ENCODE assay signal across 9 cellular contexts in genomic region chr3:45123030-45123429, GRCh38. TPM values are rescaled to one million over a fixed set of nuclear protein-coding genes. Genes with fewer than 3 reads are reported as not detected.
DNase-seq lines count a peak whose midpoint lies in the region; ATAC-seq and TF ChIP-seq lines count a peak whose summit lies in the region.
"Had no signal": no experiment of that assay in that cellular context is flagged by ENCODE, and none has a peak within 500 bp of the region (broad histone marks: within the 10 kb centered on the region; RNA-seq: fewer than 3 reads in every experiment).

No MANE protein-coding gene starts in this region.

- H3K4me1 ChIP-seq in colonic mucosa = peaks cover 37% of the 10 kb centered on the region
- peaks cover 35% of the 10 kb centered on the region for H3K4me1 ChIP-seq in stomach smooth muscle (ENCODE audit: control insufficient read depth, insufficient read depth, low read length)

- H3K4me3 ChIP-seq in colonic mucosa (no peak overlapping the region), stomach smooth muscle (ENCODE audit: low read length in 2 of 2) (no peak overlapping the region)

- peaks cover 8% of the 10 kb centered on the region for H3K27me3 Mint-ChIP-seq in activated T-cell treated with anti-CD3 and anti-CD28 coated beads, Interleukin-2, amount 50 U/mL, for 72 hours (ENCODE audit: low read depth)

- DNase-seq in activated T-cell treated with anti-CD3 and anti-CD28 coated beads, Interleukin-2, amount 50 U/mL, for 72 hours = no peak
- DNase-seq in activated T-cell treated with anti-CD3 and anti-CD28 coated beads for 4 hours = no peak
- peak; percentile 75 for DNase-seq in HS-27A (ENCODE audit: low read depth)
- DNase-seq in colonic mucosa = no peak
- no peak for DNase-seq in stimulated activated CD4-positive, alpha-beta T cell treated with anti-CD3 and anti-CD28 coated beads, Interleukin-1b, Interleukin-23, amount 100 ng/mL, for 48 hours
- no peak for DNase-seq in activated CD4-positive, alpha-beta T cell treated with anti-CD3 and anti-CD28 coated beads, Interleukin-2, amount 50 U/mL, for 48 hours
- DNase-seq in NCI-H2227 treated with DMSO at 0.1 percent for 48 hours (lab: John Stamatoyannopoulos, UW) = no peak
- DNase-seq: C1 segment of cervical spinal cord had no signal

- no peaks in the 10 kb centered on the region for H3K9me3 Mint-ChIP-seq in activated T-cell treated with anti-CD3 and anti-CD28 coated beads, Interleukin-2, amount 50 U/mL, for 72 hours

- H3K9me3 ChIP-seq in colonic mucosa (no peaks in the 10 kb centered on the region), stomach smooth muscle (ENCODE audit: control insufficient read depth in 2 of 2, low read length in 2 of 2) (no peaks in the 10 kb centered on the region)

- intact Hi-C loops in colonic mucosa (cut with DNase I) = no loop called here

- H3K36me3 ChIP-seq in colonic mucosa = no peaks in the 10 kb centered on the region
- H3K36me3 ChIP-seq in stomach smooth muscle (ENCODE audit: control insufficient read depth in 2 of 2, insufficient read depth in 2 of 2, low read length in 2 of 2) = no peaks in the 10 kb centered on the region

- H3K4me3 Mint-ChIP-seq in activated T-cell treated with anti-CD3 and anti-CD28 coated beads, Interleukin-2, amount 50 U/mL, for 72 hours = no peak overlapping the region

- H3K4me1 Mint-ChIP-seq in activated T-cell treated with anti-CD3 and anti-CD28 coated beads, Interleukin-2, amount 50 U/mL, for 72 hours (ENCODE audit: low read depth) = peaks cover 26% of the 10 kb centered on the region

- H3K36me3 Mint-ChIP-seq in activated T-cell treated with anti-CD3 and anti-CD28 coated beads, Interleukin-2, amount 50 U/mL, for 72 hours (ENCODE audit: insufficient read depth in 2 of 2) = no peaks in the 10 kb centered on the region

- TF ChIP-seq CTCF in colonic mucosa (IDR thresholded peaks at IDR 0.05) = no peak

- peak overlapping the region in 1 of 2 donors; percentile 65 for H3K9ac ChIP-seq in colonic mucosa (ENCODE audit: low read depth in 2 of 2, low read length in 2 of 2)
- H3K9ac ChIP-seq in stomach smooth muscle (ENCODE audit: low read length in 2 of 2) = peak overlapping the region; percentile 13 to 51

- no peaks in the 10 kb centered on the region for H3K27me3 ChIP-seq in colonic mucosa
- H3K27me3 ChIP-seq in stomach smooth muscle (ENCODE audit: control insufficient read depth in 1 of 2, insufficient read depth in 2 of 2, low read length in 2 of 2) = peaks cover 0 to 2% of the 10 kb centered on the region in 2 donors

- H3K27ac ChIP-seq in colonic mucosa = peak overlapping the region; percentile 86
- peak overlapping the region; percentile 76 for H3K27ac ChIP-seq in stomach smooth muscle (ENCODE audit: low read length)

- peak; percentile 36 to 51 for ATAC-seq in activated T-cell treated with anti-CD3 and anti-CD28 coated beads, Interleukin-2, amount 50 U/mL, for 72 hours (replicated peaks in 1 of 2)

- H3K27ac Mint-ChIP-seq in activated T-cell treated with anti-CD3 and anti-CD28 coated beads, Interleukin-2, amount 50 U/mL, for 72 hours = no peak overlapping the region

RNA-seq across cellular contexts. Expression of gene CDCP1, which starts 23.1 kb away (rescaled TPM):
- 1 to 10 TPM; 1.2 to 2.8 TPM for total RNA-seq in activated T-cell treated with anti-CD3 and anti-CD28 coated beads, Interleukin-2, amount 50 U/mL, for 72 hours
- 100 to 1,000 TPM in 1 of 2 donors, 10 to 100 TPM in 1; 84.5 to 107 TPM for total RNA-seq in colonic mucosa

Comparison
In these comparisons a context has a peak if more than half of its experiments do, and no peak if none do; other contexts are left out.
1. RNA of gene CDCP1, which starts 23.1 kb away (total RNA-seq): 84.5 to 107 TPM in colonic mucosa; 1.2 to 2.8 TPM in activated T-cell treated with anti-CD3 and anti-CD28 coated beads, Interleukin-2, amount 50 U/mL, for 72 hours; every median in the first group is over 10 times any median in the second.